In the genomic region with DNA sequence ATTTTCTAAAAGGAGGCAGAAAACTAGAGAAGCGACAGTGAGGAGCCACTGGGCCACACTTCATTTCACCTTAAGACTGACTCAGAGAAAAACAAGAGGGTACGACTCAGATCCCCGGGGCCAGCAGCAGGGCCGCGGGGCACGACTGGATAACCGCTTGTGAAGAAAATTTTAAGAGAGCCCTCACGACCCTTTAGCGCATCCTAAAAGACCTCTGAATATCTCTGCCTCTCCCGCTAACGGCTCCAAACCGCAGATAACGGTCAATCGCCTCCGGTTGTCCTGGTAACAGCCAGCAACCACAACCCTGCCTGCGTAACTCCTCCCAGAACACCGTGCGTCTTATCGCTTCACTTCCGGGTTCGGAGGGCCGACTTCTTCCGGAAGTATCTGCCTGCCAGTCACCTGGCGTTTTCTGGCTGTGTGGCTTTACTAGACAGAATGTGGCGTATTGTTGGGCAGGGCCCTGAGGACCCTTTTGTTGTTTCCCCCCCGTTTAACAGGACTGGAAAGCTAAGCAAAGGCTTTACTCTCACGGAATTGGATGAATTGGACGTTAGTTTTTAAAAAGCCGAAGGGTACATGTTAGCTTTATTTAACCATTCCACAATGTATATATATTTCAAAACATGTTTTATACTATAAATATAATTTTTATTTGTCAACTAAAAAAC, we compare ENCODE assay signal across 1 cellular context.
TF ChIP-seq lines count a peak whose summit lies in the region.

No MANE protein-coding gene starts in this region.

TF ChIP-seq in K562, 482 proteins besides CTCF, POLR2A, EP300 and RAD21 (continued from another document and continues in another):
- TF ChIP-seq, protein P1, sequence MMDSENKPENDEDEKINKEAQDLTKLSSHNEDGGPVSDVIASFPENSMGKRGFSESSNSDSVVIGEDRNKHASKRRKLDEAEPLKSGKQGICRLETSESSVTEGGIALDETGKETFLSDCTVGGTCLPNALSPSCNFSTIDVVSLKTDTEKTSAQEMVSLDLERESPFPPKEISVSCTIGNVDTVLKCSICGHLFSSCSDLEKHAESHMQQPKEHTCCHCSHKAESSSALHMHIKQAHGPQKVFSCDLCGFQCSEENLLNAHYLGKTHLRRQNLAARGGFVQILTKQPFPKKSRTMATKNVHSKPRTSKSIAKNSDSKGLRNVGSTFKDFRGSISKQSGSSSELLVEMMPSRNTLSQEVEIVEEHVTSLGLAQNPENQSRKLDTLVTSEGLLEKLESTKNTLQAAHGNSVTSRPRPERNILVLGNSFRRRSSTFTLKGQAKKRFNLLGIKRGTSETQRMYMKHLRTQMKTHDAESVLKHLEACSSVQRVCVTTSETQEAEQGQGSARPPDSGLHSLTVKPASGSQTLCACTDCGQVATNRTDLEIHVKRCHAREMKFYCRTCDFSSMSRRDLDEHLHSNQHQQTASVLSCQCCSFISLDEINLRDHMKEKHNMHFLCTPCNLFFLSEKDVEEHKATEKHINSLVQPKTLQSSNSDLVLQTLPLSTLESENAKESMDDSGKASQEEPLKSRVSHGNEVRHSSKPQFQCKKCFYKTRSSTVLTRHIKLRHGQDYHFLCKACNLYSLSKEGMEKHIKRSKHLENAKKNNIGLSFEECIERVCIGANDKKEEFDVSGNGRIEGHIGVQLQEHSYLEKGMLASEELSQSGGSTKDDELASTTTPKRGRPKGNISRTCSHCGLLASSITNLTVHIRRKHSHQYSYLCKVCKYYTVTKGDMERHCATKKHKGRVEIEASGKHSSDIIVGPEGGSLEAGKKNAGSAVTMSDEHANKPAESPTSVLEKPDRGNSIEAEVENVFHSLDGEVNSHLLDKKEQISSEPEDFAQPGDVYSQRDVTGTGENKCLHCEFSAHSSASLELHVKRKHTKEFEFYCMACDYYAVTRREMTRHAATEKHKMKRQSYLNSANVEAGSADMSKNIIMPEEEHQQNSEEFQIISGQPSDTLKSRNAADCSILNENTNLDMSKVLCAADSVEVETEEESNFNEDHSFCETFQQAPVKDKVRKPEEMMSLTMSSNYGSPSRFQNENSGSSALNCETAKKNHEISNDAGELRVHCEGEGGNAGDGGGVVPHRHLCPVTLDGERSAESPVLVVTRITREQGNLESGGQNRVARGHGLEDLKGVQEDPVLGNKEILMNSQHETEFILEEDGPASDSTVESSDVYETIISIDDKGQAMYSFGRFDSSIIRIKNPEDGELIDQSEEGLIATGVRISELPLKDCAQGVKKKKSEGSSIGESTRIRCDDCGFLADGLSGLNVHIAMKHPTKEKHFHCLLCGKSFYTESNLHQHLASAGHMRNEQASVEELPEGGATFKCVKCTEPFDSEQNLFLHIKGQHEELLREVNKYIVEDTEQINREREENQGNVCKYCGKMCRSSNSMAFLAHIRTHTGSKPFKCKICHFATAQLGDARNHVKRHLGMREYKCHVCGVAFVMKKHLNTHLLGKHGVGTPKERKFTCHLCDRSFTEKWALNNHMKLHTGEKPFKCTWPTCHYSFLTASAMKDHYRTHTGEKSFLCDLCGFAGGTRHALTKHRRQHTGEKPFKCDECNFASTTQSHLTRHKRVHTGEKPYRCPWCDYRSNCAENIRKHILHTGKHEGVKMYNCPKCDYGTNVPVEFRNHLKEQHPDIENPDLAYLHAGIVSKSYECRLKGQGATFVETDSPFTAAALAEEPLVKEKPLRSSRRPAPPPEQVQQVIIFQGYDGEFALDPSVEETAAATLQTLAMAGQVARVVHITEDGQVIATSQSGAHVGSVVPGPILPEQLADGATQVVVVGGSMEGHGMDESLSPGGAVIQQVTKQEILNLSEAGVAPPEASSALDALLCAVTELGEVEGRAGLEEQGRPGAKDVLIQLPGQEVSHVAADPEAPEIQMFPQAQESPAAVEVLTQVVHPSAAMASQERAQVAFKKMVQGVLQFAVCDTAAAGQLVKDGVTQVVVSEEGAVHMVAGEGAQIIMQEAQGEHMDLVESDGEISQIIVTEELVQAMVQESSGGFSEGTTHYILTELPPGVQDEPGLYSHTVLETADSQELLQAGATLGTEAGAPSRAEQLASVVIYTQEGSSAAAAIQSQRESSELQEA (IDR thresholded peaks at IDR 0.05; ENCODE audit: low read depth), result no peak
- TF ChIP-seq, protein P2, sequence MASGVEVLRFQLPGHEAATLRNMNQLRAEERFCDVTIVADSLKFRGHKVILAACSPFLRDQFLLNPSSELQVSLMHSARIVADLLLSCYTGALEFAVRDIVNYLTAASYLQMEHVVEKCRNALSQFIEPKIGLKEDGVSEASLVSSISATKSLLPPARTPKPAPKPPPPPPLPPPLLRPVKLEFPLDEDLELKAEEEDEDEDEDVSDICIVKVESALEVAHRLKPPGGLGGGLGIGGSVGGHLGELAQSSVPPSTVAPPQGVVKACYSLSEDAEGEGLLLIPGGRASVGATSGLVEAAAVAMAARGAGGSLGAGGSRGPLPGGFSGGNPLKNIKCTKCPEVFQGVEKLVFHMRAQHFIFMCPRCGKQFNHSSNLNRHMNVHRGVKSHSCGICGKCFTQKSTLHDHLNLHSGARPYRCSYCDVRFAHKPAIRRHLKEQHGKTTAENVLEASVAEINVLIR (CRISPR knock-in tag; IDR thresholded peaks at IDR 0.05), result 0 out of 2 replicates have a peak, but pooled peaks have one; percentile 7
- TF ChIP-seq CBX2 (IDR thresholded peaks at IDR 0.05; ENCODE audit: insufficient read depth, low read length, poor library complexity, severe bottlenecking), result no peak
- TF ChIP-seq, protein P3, sequence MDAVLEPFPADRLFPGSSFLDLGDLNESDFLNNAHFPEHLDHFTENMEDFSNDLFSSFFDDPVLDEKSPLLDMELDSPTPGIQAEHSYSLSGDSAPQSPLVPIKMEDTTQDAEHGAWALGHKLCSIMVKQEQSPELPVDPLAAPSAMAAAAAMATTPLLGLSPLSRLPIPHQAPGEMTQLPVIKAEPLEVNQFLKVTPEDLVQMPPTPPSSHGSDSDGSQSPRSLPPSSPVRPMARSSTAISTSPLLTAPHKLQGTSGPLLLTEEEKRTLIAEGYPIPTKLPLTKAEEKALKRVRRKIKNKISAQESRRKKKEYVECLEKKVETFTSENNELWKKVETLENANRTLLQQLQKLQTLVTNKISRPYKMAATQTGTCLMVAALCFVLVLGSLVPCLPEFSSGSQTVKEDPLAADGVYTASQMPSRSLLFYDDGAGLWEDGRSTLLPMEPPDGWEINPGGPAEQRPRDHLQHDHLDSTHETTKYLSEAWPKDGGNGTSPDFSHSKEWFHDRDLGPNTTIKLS (IDR thresholded peaks at IDR 0.05; ENCODE audit: borderline replicate concordance, low read depth), result peak; percentile 85
- no peak; the same call in 1 of the 2 replicates for TF ChIP-seq DMBX1 (CRISPR knock-in tag; IDR thresholded peaks at IDR 0.05; ENCODE audit: borderline replicate concordance)
- TF ChIP-seq KLF6 (CRISPR knock-in tag; IDR thresholded peaks at IDR 0.05; ENCODE audit: borderline replicate concordance), result no peak; the same call in 1 of the 2 replicates
- TF ChIP-seq, protein P4, sequence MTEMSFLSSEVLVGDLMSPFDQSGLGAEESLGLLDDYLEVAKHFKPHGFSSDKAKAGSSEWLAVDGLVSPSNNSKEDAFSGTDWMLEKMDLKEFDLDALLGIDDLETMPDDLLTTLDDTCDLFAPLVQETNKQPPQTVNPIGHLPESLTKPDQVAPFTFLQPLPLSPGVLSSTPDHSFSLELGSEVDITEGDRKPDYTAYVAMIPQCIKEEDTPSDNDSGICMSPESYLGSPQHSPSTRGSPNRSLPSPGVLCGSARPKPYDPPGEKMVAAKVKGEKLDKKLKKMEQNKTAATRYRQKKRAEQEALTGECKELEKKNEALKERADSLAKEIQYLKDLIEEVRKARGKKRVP (CRISPR knock-in tag; IDR thresholded peaks at IDR 0.05), result no peak
- TF ChIP-seq SIX5 (IDR thresholded peaks at IDR 0.05; ENCODE audit: borderline replicate concordance in 1 of 2, insufficient read depth in 1 of 2, low read depth in 1 of 2, low read length in 2 of 2), result no peak
- TF ChIP-seq SMARCB1 (IDR thresholded peaks at IDR 0.05; ENCODE audit: insufficient read length, low read depth), result no peak
- no peak for TF ChIP-seq SMARCA5 (IDR thresholded peaks at IDR 0.05)
- TF ChIP-seq, protein P5, sequence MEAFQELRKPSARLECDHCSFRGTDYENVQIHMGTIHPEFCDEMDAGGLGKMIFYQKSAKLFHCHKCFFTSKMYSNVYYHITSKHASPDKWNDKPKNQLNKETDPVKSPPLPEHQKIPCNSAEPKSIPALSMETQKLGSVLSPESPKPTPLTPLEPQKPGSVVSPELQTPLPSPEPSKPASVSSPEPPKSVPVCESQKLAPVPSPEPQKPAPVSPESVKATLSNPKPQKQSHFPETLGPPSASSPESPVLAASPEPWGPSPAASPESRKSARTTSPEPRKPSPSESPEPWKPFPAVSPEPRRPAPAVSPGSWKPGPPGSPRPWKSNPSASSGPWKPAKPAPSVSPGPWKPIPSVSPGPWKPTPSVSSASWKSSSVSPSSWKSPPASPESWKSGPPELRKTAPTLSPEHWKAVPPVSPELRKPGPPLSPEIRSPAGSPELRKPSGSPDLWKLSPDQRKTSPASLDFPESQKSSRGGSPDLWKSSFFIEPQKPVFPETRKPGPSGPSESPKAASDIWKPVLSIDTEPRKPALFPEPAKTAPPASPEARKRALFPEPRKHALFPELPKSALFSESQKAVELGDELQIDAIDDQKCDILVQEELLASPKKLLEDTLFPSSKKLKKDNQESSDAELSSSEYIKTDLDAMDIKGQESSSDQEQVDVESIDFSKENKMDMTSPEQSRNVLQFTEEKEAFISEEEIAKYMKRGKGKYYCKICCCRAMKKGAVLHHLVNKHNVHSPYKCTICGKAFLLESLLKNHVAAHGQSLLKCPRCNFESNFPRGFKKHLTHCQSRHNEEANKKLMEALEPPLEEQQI (IDR thresholded peaks at IDR 0.05), result no peak
- no peak for TF ChIP-seq ZNF384 (IDR thresholded peaks at IDR 0.05; ENCODE audit: low read depth, low read length)
- TF ChIP-seq FOS (IDR thresholded peaks at IDR 0.05; ENCODE audit: extremely low read depth, insufficient read length), result no peak
- TF ChIP-seq, protein P6, sequence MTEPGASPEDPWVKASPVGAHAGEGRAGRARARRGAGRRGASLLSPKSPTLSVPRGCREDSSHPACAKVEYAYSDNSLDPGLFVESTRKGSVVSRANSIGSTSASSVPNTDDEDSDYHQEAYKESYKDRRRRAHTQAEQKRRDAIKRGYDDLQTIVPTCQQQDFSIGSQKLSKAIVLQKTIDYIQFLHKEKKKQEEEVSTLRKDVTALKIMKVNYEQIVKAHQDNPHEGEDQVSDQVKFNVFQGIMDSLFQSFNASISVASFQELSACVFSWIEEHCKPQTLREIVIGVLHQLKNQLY (CRISPR knock-in tag; conservative IDR thresholded peaks at IDR 0.05), result no peak
- no peak for TF ChIP-seq SRSF3 (IDR thresholded peaks at IDR 0.05; ENCODE audit: insufficient read depth, low read length)
- TF ChIP-seq PML (IDR thresholded peaks at IDR 0.05; ENCODE audit: low read length), result peak; percentile 90
- TF ChIP-seq PRPF4 (IDR thresholded peaks at IDR 0.05; ENCODE audit: insufficient read depth, low read depth, low read length, poor library complexity, severe bottlenecking), result no peak
- TF ChIP-seq, protein P7, sequence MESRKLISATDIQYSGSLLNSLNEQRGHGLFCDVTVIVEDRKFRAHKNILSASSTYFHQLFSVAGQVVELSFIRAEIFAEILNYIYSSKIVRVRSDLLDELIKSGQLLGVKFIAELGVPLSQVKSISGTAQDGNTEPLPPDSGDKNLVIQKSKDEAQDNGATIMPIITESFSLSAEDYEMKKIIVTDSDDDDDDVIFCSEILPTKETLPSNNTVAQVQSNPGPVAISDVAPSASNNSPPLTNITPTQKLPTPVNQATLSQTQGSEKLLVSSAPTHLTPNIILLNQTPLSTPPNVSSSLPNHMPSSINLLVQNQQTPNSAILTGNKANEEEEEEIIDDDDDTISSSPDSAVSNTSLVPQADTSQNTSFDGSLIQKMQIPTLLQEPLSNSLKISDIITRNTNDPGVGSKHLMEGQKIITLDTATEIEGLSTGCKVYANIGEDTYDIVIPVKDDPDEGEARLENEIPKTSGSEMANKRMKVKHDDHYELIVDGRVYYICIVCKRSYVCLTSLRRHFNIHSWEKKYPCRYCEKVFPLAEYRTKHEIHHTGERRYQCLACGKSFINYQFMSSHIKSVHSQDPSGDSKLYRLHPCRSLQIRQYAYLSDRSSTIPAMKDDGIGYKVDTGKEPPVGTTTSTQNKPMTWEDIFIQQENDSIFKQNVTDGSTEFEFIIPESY (CRISPR knock-in tag; IDR thresholded peaks at IDR 0.05), result no peak
- TF ChIP-seq, protein P8, sequence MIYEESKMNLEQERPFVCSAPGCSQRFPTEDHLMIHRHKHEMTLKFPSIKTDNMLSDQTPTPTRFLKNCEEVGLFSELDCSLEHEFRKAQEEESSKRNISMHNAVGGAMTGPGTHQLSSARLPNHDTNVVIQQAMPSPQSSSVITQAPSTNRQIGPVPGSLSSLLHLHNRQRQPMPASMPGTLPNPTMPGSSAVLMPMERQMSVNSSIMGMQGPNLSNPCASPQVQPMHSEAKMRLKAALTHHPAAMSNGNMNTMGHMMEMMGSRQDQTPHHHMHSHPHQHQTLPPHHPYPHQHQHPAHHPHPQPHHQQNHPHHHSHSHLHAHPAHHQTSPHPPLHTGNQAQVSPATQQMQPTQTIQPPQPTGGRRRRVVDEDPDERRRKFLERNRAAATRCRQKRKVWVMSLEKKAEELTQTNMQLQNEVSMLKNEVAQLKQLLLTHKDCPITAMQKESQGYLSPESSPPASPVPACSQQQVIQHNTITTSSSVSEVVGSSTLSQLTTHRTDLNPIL (CRISPR knock-in tag; IDR thresholded peaks at IDR 0.05), result no peak
- TF ChIP-seq, protein P9, sequence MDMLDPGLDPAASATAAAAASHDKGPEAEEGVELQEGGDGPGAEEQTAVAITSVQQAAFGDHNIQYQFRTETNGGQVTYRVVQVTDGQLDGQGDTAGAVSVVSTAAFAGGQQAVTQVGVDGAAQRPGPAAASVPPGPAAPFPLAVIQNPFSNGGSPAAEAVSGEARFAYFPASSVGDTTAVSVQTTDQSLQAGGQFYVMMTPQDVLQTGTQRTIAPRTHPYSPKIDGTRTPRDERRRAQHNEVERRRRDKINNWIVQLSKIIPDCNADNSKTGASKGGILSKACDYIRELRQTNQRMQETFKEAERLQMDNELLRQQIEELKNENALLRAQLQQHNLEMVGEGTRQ (CRISPR knock-in tag; IDR thresholded peaks at IDR 0.05), result no peak
- peak in 1 of 2 experiments; percentile 78; a peak in 1 of 3 replicates for TF ChIP-seq CBX3 (IDR thresholded peaks at IDR 0.05; ENCODE audit: borderline replicate concordance in 1 of 2, low read length in 2 of 2)
